Comparison of ENCODE assay signal across 19 cellular contexts in genomic region chr11:82586581-82586980, GRCh38.
"Had no signal": no experiment of that assay in that cellular context is flagged by ENCODE, and none has a peak within 500 bp of the region (broad histone marks: within the 10 kb centered on the region; RNA-seq: fewer than 3 reads in every experiment).

No MANE protein-coding gene starts in this region.

- H2AFZ ChIP-seq: hepatocyte had no signal

- H3K27me3 Mint-ChIP-seq: dendritic cell treated with granulocyte-macrophage colony-stimulating factor and Interleukin-4, amounts not matched to agents 40 ng/mL and 50 ng/mL, for 4 days; naive B cell had no signal

- H3K27me3 ChIP-seq: colonic mucosa, esophagus muscularis mucosa, foreskin keratinocyte, gastroesophageal sphincter, heart left ventricle, hepatocyte, left lung had no signal

- H3K79me2 ChIP-seq: hepatocyte had no signal

- H3K27ac ChIP-seq: colonic mucosa, esophagus muscularis mucosa, foreskin keratinocyte, gastroesophageal sphincter, heart left ventricle, hepatocyte, left lung, lower lobe of right lung had no signal

- DNase-seq: colonic mucosa; cortex of kidney; effector CD8-positive, alpha-beta T cell; foreskin keratinocyte; heart left ventricle; hypothalamus; left cardiac atrium; left lung; left ventricle myocardium superior; lower lobe of right lung; mucosa of descending colon; naive B cell; naive thymus-derived CD8-positive, alpha-beta T cell had no signal

- H3K9me3 Mint-ChIP-seq: dendritic cell treated with granulocyte-macrophage colony-stimulating factor and Interleukin-4, amounts not matched to agents 40 ng/mL and 50 ng/mL, for 4 days had no signal

- H3K4me2 ChIP-seq: hepatocyte had no signal

- H3K4me3 ChIP-seq: colonic mucosa, esophagus muscularis mucosa, gastroesophageal sphincter, heart left ventricle, hepatocyte, left lung, lower lobe of right lung, mucosa of descending colon had no signal

- H3K4me1 Mint-ChIP-seq: memory B cell; mesothelial cell of epicardium; naive B cell; naive thymus-derived CD8-positive, alpha-beta T cell had no signal

- H3K36me3 Mint-ChIP-seq: memory B cell; mesothelial cell of epicardium; naive B cell; naive thymus-derived CD8-positive, alpha-beta T cell had no signal

- H3K36me3 ChIP-seq: colonic mucosa, esophagus muscularis mucosa, gastroesophageal sphincter, heart left ventricle, left lung, lower lobe of right lung had no signal

- ATAC-seq: foreskin keratinocyte; gastroesophageal sphincter; heart left ventricle; left cardiac atrium; left lung; left ventricle myocardium superior; lower lobe of right lung; mucosa of descending colon; naive thymus-derived CD8-positive, alpha-beta T cell had no signal

- H3K27ac Mint-ChIP-seq: dendritic cell treated with granulocyte-macrophage colony-stimulating factor and Interleukin-4, amounts not matched to agents 40 ng/mL and 50 ng/mL, for 4 days; memory B cell; mesothelial cell of epicardium; naive B cell; naive thymus-derived CD8-positive, alpha-beta T cell had no signal

- H3K9me3 ChIP-seq: colonic mucosa, esophagus muscularis mucosa, gastroesophageal sphincter, left lung, lower lobe of right lung, mucosa of descending colon had no signal

- H3K4me3 Mint-ChIP-seq: dendritic cell treated with granulocyte-macrophage colony-stimulating factor and Interleukin-4, amounts not matched to agents 40 ng/mL and 50 ng/mL, for 4 days; memory B cell; mesothelial cell of epicardium; naive B cell; naive thymus-derived CD8-positive, alpha-beta T cell had no signal

- H3K4me1 ChIP-seq: colonic mucosa, esophagus muscularis mucosa, foreskin keratinocyte, gastroesophageal sphincter, heart left ventricle, left lung, lower lobe of right lung had no signal
